8 cellular contexts compared by ENCODE assay signal in the genomic region with DNA sequence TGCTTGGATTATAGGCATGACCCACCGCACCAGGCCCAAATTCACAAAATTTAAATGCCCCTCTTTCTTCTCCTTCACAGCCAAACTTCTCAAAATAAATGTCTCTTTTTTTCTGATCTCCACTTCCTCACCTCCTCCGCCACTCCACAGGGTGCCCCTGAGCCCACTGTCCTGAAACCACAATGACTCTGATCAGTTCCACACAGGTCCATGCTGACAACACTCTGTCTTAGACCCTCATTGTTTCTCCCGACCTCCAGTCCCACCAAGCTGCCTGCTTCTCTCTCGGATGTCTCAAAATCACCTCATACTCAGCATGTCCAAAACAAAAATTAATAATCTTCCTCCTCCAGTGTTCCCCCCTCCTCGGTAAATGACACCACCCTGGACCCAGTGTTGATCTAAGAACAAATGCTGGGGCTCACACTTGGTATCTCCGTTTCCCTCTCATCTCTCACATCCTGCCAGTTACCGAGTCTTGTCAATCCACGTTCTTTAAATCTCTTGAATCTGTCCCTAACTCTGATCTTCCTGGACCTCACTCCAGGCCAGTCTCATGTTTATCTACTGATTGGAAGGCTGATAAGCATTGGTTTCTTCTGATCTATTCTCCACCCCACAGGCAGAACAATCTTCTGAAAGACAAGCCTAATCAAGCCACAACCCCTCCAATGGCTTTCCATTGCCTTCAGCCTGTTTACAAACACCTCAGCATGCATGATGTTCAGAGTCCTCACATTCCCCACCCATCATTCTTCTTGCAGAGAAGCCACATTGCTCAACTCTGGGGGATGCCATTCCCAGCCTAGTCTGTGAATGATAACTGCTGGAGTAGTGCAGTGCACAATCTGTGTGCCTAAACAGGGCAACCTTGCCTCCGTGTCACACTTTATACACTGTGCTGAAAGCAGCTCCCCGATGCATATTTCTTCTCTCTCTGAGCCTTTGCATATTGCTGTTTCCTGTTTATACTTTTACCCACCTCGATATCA. TPM values are rescaled to one million over a fixed set of nuclear protein-coding genes. Genes with fewer than 3 reads are reported as not detected.
DNase-seq lines count a peak whose midpoint lies in the region; ATAC-seq and TF ChIP-seq lines count a peak whose summit lies in the region.
"Had no signal": no experiment of that assay in that cellular context is flagged by ENCODE, and none has a peak within 500 bp of the region (broad histone marks: within the 10 kb centered on the region; RNA-seq: fewer than 3 reads in every experiment).

No MANE protein-coding gene starts in this region.

- in situ Hi-C loops in GM18951 (cut with MboI; ENCODE audit: low sequenced_read_pairs, unreplicated experiment), result loop anchor here (25.0 kb wide), 1 partner anchor 211 kb away; no protein-coding TSS in a partner anchor

- H3K4me3 Mint-ChIP-seq in activated CD4-positive, alpha-beta memory T cell treated with anti-CD3 and anti-CD28 coated beads, Interleukin-2, amount 10 ng/mL, durations not matched to agents 7 days and 5 days, result peak overlapping the region; percentile 45

- POLR2A ChIA-PET in activated CD4-positive, alpha-beta memory T cell treated with anti-CD3 and anti-CD28 coated beads, Interleukin-2, amount 10 ng/mL, durations not matched to agents 7 days and 5 days (lab: Charles Lee), result interaction anchor here (0.6 to 1.7 kb wide), 4 partner anchors 12 to 210 kb away, joined by 3 to 7 read pairs (median 4); a partner anchor contains a TSS

- no peaks in the 10 kb centered on the region for H3K27me3 Mint-ChIP-seq in activated CD4-positive, alpha-beta memory T cell treated with anti-CD3 and anti-CD28 coated beads, Interleukin-2, amount 10 ng/mL, durations not matched to agents 7 days and 5 days

- no peak for DNase-seq in activated CD4-positive, alpha-beta memory T cell treated with anti-CD3 and anti-CD28 coated beads, Interleukin-2, amount 10 ng/mL, durations not matched to agents 7 days and 5 days
- DNase-seq in renal cortical epithelial cell (ENCODE audit: low read depth) (peak; percentile 39), omental fat pad (ENCODE audit: low spot score) (no peak)
- DNase-seq: heart right ventricle had no signal

- TF ChIP-seq POLR2A in GM18951 (IDR thresholded peaks at IDR 0.05; ENCODE audit: extremely low read depth, insufficient read depth, insufficient read length), result peak; percentile 45

- peaks cover 5% of the 10 kb centered on the region for H3K36me3 Mint-ChIP-seq in activated CD4-positive, alpha-beta memory T cell treated with anti-CD3 and anti-CD28 coated beads, Interleukin-2, amount 10 ng/mL, durations not matched to agents 7 days and 5 days (ENCODE audit: low read depth)

- CTCF ChIA-PET in activated CD4-positive, alpha-beta memory T cell treated with anti-CD3 and anti-CD28 coated beads, Interleukin-2, amount 10 ng/mL, durations not matched to agents 7 days and 5 days (lab: Charles Lee), result interaction anchor here (0.9 kb wide), 1 partner anchor 12 kb away, joined by 4 read pairs; no protein-coding TSS in a partner anchor

- ATAC-seq in HG02623 (IDR thresholded peaks at IDR 0.05; ENCODE audit: unreplicated experiment), result peak; percentile 49
- ATAC-seq in omental fat pad (ENCODE audit: low FRiP score), result no peak
- ATAC-seq in GM19328 (IDR thresholded peaks at IDR 0.05; ENCODE audit: unreplicated experiment), result no peak
- no peak for ATAC-seq in HG03280 (IDR thresholded peaks at IDR 0.05; ENCODE audit: unreplicated experiment)
- ATAC-seq: heart right ventricle had no signal

- H3K27ac Mint-ChIP-seq in activated CD4-positive, alpha-beta memory T cell treated with anti-CD3 and anti-CD28 coated beads, Interleukin-2, amount 10 ng/mL, durations not matched to agents 7 days and 5 days, result peak overlapping the region; percentile 84

- H3K4me1 Mint-ChIP-seq in activated CD4-positive, alpha-beta memory T cell treated with anti-CD3 and anti-CD28 coated beads, Interleukin-2, amount 10 ng/mL, durations not matched to agents 7 days and 5 days, result peaks cover 47% of the 10 kb centered on the region

- no peaks in the 10 kb centered on the region for H3K9me3 Mint-ChIP-seq in activated CD4-positive, alpha-beta memory T cell treated with anti-CD3 and anti-CD28 coated beads, Interleukin-2, amount 10 ng/mL, durations not matched to agents 7 days and 5 days

- no peak for TF ChIP-seq CTCF in omental fat pad (IDR thresholded peaks at IDR 0.05)

RNA-seq across cellular contexts. Expression of a gene that starts 12.4 kb away (rescaled TPM):
- total RNA-seq in activated CD4-positive, alpha-beta memory T cell treated with anti-CD3 and anti-CD28 coated beads, Interleukin-2, amount 10 ng/mL, durations not matched to agents 7 days and 5 days, result 100 to 1,000 TPM; 214 to 246 TPM
- 9.9 and 16.9 TPM in 2 replicates for total RNA-seq in renal cortical epithelial cell
- total RNA-seq in omental fat pad, result 10 to 100 TPM; 18.4 to 56.3 (median 30.1) TPM
